ENCODE assay signal across 1 cellular context in genomic region chr4:41991916-41992767, GRCh38.
TF ChIP-seq lines count a peak whose summit lies in the region.

No MANE protein-coding gene starts in this region.

TF ChIP-seq in endothelial cell of umbilical vein, 7 proteins besides CTCF, POLR2A, EP300 and RAD21:
- TF ChIP-seq MYC (IDR thresholded peaks at IDR 0.05; ENCODE audit: low read depth, low read length) (no peak), JUN (IDR thresholded peaks at IDR 0.05; ENCODE audit: borderline replicate concordance, insufficient read depth, insufficient read length, low read depth) (no peak), EZH2 (IDR thresholded peaks at IDR 0.05; ENCODE audit: borderline replicate concordance, low read depth, low read length, severe bottlenecking) (no peak), MAX (IDR thresholded peaks at IDR 0.05; ENCODE audit: insufficient read depth, insufficient read length) (no peak), FOS (IDR thresholded peaks at IDR 0.05; ENCODE audit: borderline replicate concordance, insufficient read depth, low read length) (no peak), GATA2 (IDR thresholded peaks at IDR 0.05; ENCODE audit: insufficient read depth, insufficient read length, low read depth, low read length) (no peak)
TF ChIP-seq in endothelial cell of umbilical vein: peak in this region for 0.
